27 cellular contexts compared by ENCODE assay signal in the genomic region with DNA sequence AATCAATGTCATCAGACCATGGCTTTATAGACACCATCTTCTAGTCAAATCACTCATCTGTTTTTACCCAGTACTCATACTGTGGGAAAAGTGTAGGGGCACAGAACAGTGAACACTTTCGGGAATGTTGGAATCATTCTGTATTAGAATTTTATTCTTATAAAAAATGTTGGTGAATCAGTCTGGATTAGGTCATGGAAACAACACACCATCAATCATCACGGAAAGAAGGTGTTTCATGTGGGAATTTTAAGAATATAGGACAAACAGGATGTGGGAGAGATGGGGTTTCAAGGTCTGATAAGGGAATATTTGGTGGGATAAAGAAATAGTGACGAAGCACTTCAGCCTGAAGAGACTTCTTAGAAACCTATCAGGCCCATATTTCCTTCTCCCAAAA. TPM values are rescaled to one million over a fixed set of nuclear protein-coding genes. Genes with fewer than 3 reads are reported as not detected.
DNase-seq lines count a peak whose midpoint lies in the region; ATAC-seq and TF ChIP-seq lines count a peak whose summit lies in the region.
"Had no signal": no experiment of that assay in that cellular context is flagged by ENCODE, and none has a peak within 500 bp of the region (broad histone marks: within the 10 kb centered on the region; RNA-seq: fewer than 3 reads in every experiment).

No MANE protein-coding gene starts in this region.

- no peak for ATAC-seq in activated naive CD8-positive, alpha-beta T cell treated with anti-CD3 and anti-CD28 coated beads, Interleukin-2, amount 50 U/mL, for 24 hours
- no peak for ATAC-seq in GM19395 (IDR thresholded peaks at IDR 0.05; ENCODE audit: unreplicated experiment)
- no peak for ATAC-seq in HG02885 (IDR thresholded peaks at IDR 0.05; ENCODE audit: poor library complexity, unreplicated experiment)
- ATAC-seq: left ventricle myocardium superior, Panc1 had no signal

- H3K36me3 ChIP-seq in osteoblast (ENCODE audit: insufficient read depth, low read length): peaks cover 10% of the 10 kb centered on the region

- H2AFZ ChIP-seq in osteoblast (ENCODE audit: low read length): no peak overlapping the region
- H2AFZ ChIP-seq: hepatocyte had no signal

- no peaks in the 10 kb centered on the region for H3K9me3 ChIP-seq in osteoblast (ENCODE audit: low read depth, low read length)
- H3K9me3 ChIP-seq: sigmoid colon had no signal

- no peaks in the 10 kb centered on the region for H3K27me3 ChIP-seq in osteoblast (ENCODE audit: insufficient read depth, low read length)
- H3K27me3 ChIP-seq: BLaER1 treated with 17β-estradiol and CSF1 and Interleukin-3, amounts not matched to agents 10 nM and 100 nM; hepatocyte; sigmoid colon; SJSA1 had no signal

- H3K4me3 Mint-ChIP-seq in activated naive CD8-positive, alpha-beta T cell: no peak overlapping the region
- H3K4me3 Mint-ChIP-seq in activated naive CD8-positive, alpha-beta T cell treated with anti-CD3 and anti-CD28 coated beads, Interleukin-2, amount 50 U/mL, for 24 hours: no peak overlapping the region
- H3K4me3 Mint-ChIP-seq in activated naive CD8-positive, alpha-beta T cell treated with anti-CD3 and anti-CD28 coated beads for 36 hours: no peak overlapping the region
- H3K4me3 Mint-ChIP-seq: IgD-negative memory B cell had no signal

- H3K4me1 ChIP-seq in osteoblast (ENCODE audit: insufficient read depth, low read length): no peaks in the 10 kb centered on the region
- H3K4me1 ChIP-seq: BLaER1 treated with 17β-estradiol and CSF1 and Interleukin-3, amounts not matched to agents 10 nM and 100 nM; sigmoid colon; SJSA1 had no signal

- H3K4me3 ChIP-seq in osteoblast (ENCODE audit: insufficient read depth, low read length): no peak overlapping the region
- H3K4me3 ChIP-seq: BLaER1 treated with 17β-estradiol and CSF1 and Interleukin-3, amounts not matched to agents 10 nM and 100 nM; hepatocyte; sigmoid colon; SJSA1 had no signal

- H3K27me3 Mint-ChIP-seq in activated naive CD8-positive, alpha-beta T cell: no peaks in the 10 kb centered on the region
- no peaks in the 10 kb centered on the region for H3K27me3 Mint-ChIP-seq in activated naive CD8-positive, alpha-beta T cell treated with anti-CD3 and anti-CD28 coated beads, Interleukin-2, amount 50 U/mL, for 24 hours
- no peaks in the 10 kb centered on the region for H3K27me3 Mint-ChIP-seq in activated naive CD8-positive, alpha-beta T cell treated with anti-CD3 and anti-CD28 coated beads for 36 hours
- H3K27me3 Mint-ChIP-seq: IgD-negative memory B cell had no signal

- H3K27ac ChIP-seq in osteoblast (ENCODE audit: low read depth, low read length) (peak overlapping the region; percentile 68), substantia nigra (ENCODE audit: low read depth, low read length, poor library complexity, severe bottlenecking) (no peak overlapping the region)
- H3K27ac ChIP-seq: BLaER1 treated with 17β-estradiol and CSF1 and Interleukin-3, amounts not matched to agents 10 nM and 100 nM; hepatocyte; HL-60; sigmoid colon; SJSA1 had no signal

- peaks cover 12% of the 10 kb centered on the region for H3K4me1 Mint-ChIP-seq in activated naive CD8-positive, alpha-beta T cell (ENCODE audit: low read depth)
- peaks cover 2% of the 10 kb centered on the region for H3K4me1 Mint-ChIP-seq in activated naive CD8-positive, alpha-beta T cell treated with anti-CD3 and anti-CD28 coated beads, Interleukin-2, amount 50 U/mL, for 24 hours
- H3K4me1 Mint-ChIP-seq in activated naive CD8-positive, alpha-beta T cell treated with anti-CD3 and anti-CD28 coated beads for 36 hours: peaks cover 16% of the 10 kb centered on the region

- H3K36me3 Mint-ChIP-seq in activated naive CD8-positive, alpha-beta T cell: peaks cover 27% of the 10 kb centered on the region
- H3K36me3 Mint-ChIP-seq in activated naive CD8-positive, alpha-beta T cell treated with anti-CD3 and anti-CD28 coated beads, Interleukin-2, amount 50 U/mL, for 24 hours (ENCODE audit: low read depth): peaks cover 32% of the 10 kb centered on the region
- peaks cover 52% of the 10 kb centered on the region for H3K36me3 Mint-ChIP-seq in activated naive CD8-positive, alpha-beta T cell treated with anti-CD3 and anti-CD28 coated beads for 36 hours

- H3K79me2 ChIP-seq in osteoblast (ENCODE audit: insufficient read depth, low read length): no peaks in the 10 kb centered on the region
- H3K79me2 ChIP-seq: hepatocyte had no signal

- H4K20me1 ChIP-seq in osteoblast (ENCODE audit: insufficient read depth, low read length): no peaks in the 10 kb centered on the region
- H4K20me1 ChIP-seq: BLaER1 treated with 17β-estradiol and CSF1 and Interleukin-3, amounts not matched to agents 10 nM and 100 nM had no signal

- H3K4me2 ChIP-seq in osteoblast (ENCODE audit: insufficient read depth, low read length): no peak overlapping the region
- H3K4me2 ChIP-seq: BLaER1 treated with 17β-estradiol and CSF1 and Interleukin-3, amounts not matched to agents 10 nM and 100 nM; hepatocyte had no signal

- peak overlapping the region; percentile 64 for H3K27ac Mint-ChIP-seq in activated naive CD8-positive, alpha-beta T cell
- no peak overlapping the region for H3K27ac Mint-ChIP-seq in activated naive CD8-positive, alpha-beta T cell treated with anti-CD3 and anti-CD28 coated beads, Interleukin-2, amount 50 U/mL, for 24 hours
- H3K27ac Mint-ChIP-seq in activated naive CD8-positive, alpha-beta T cell treated with anti-CD3 and anti-CD28 coated beads for 36 hours: peak overlapping the region; percentile 5
- H3K27ac Mint-ChIP-seq: IgD-negative memory B cell had no signal

- TF ChIP-seq CTCF in osteoblast (IDR thresholded peaks at IDR 0.05; ENCODE audit: extremely low read depth, low read depth, low read length): no peak

- no peaks in the 10 kb centered on the region for H3K9me3 Mint-ChIP-seq in activated naive CD8-positive, alpha-beta T cell (ENCODE audit: low read depth)
- peaks cover 7% of the 10 kb centered on the region for H3K9me3 Mint-ChIP-seq in activated naive CD8-positive, alpha-beta T cell treated with anti-CD3 and anti-CD28 coated beads, Interleukin-2, amount 50 U/mL, for 24 hours
- peaks cover 6% of the 10 kb centered on the region for H3K9me3 Mint-ChIP-seq in activated naive CD8-positive, alpha-beta T cell treated with anti-CD3 and anti-CD28 coated beads for 36 hours
- H3K9me3 Mint-ChIP-seq: IgD-negative memory B cell had no signal

- no peak for DNase-seq in activated naive CD8-positive, alpha-beta T cell treated with anti-CD3 and anti-CD28 coated beads, Interleukin-2, amount 50 U/mL, for 24 hours
- DNase-seq in activated naive CD8-positive, alpha-beta T cell treated with anti-CD3 and anti-CD28 coated beads for 36 hours: no peak
- DNase-seq in dermis blood vessel endothelial cell: peak; percentile 30
- no peak for DNase-seq in osteoblast (ENCODE audit: insufficient read length, low spot score, missing footprints)
- no peak for DNase-seq in substantia nigra (lab: John Stamatoyannopoulos, UW)
- DNase-seq: activated CD4-positive, alpha-beta T cell treated with anti-CD3 and anti-CD28 coated beads for 48 hours; activated effector memory CD4-positive, alpha-beta T cell treated with Interleukin-2 at 50 U/mL for 16 hours; amniotic stem cell; DND-41; foreskin melanocyte; GOT3; left ventricle myocardium superior; NCI-H1417; NCI-H2107; NCI-H510A; NK-92 treated with Interleukin-12 subunit alpha and Interleukin-12 subunit beta, amount 100 ng/mL, for 24 hours; sigmoid colon; stimulated activated CD8-positive, alpha-beta memory T cell treated with anti-CD3 and anti-CD28 coated beads, Interleukin-4, amount 100 ng/mL, for 48 hours had no signal

RNA-seq across cellular contexts. Expression of gene GBP1, which starts 17.3 kb away (rescaled TPM):
- 100 to 1,000 TPM; 141 to 146 TPM for total RNA-seq in activated naive CD8-positive, alpha-beta T cell treated with anti-CD3 and anti-CD28 coated beads for 36 hours
- 24.8 and 27.6 TPM in 2 replicates for total RNA-seq in dermis blood vessel endothelial cell
- total RNA-seq in osteoblast: 23.9 and 32.2 TPM in 2 replicates

RNA-seq across cellular contexts. Expression of gene GBP3, which starts 25.1 kb away (rescaled TPM):
- total RNA-seq in activated naive CD8-positive, alpha-beta T cell treated with anti-CD3 and anti-CD28 coated beads for 36 hours: 10 to 100 TPM in 1 of 2 experiments, 1 to 10 TPM in 1; 9.7 to 10.2 TPM
- total RNA-seq in dermis blood vessel endothelial cell (33.4 and 33.6 TPM in 2 replicates), osteoblast (22.4 and 39.1 TPM in 2 replicates)

RNA-seq across cellular contexts. Expression of gene KYAT3, which starts 55.3 kb away (rescaled TPM):
- 10 to 100 TPM; 51.7 to 53.3 TPM for total RNA-seq in activated naive CD8-positive, alpha-beta T cell treated with anti-CD3 and anti-CD28 coated beads for 36 hours
- total RNA-seq in dermis blood vessel endothelial cell (15.5 and 45.0 TPM in 2 replicates), osteoblast (44.8 and 53.9 TPM in 2 replicates)

RNA-seq across cellular contexts. Expression of gene RBMXL1, which starts 55.3 kb away (rescaled TPM):
- total RNA-seq in activated naive CD8-positive, alpha-beta T cell treated with anti-CD3 and anti-CD28 coated beads for 36 hours: 10 to 100 TPM; 25.7 to 25.8 TPM
- total RNA-seq in dermis blood vessel endothelial cell (10.0 and 14.3 TPM in 2 replicates), osteoblast (11.5 and 13.4 TPM in 2 replicates)
